In the genomic region with DNA sequence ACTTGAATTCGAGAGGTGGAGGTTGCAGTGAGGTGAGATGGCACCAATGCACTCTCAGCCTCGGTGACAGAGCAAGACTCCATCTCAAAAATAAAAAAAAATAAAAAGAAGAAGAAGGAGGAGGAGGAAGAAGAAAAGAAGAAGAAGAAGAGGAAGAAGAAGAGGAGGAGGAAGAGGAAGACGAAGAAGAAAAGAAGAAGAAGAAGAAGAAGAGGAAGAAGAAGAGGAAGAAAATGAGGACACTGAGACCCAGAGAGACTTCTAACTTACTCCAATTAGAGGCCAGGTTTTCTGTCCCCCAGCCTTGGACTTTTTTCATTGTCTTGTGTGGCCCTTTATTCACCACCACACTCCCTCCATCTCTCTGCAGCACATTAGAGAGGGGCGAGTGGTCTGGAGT, we compare ENCODE assay signal across 6 cellular contexts.
"Had no signal": no experiment of that assay in that cellular context is flagged by ENCODE, and none has a peak within 500 bp of the region (broad histone marks: within the 10 kb centered on the region; RNA-seq: fewer than 3 reads in every experiment).

No MANE protein-coding gene starts in this region.

- DNase-seq: IMR-90, KBM-7, KG1 had no signal

- H3K4me3 ChIP-seq: K562 had no signal

- H3K27ac ChIP-seq: HL-60, KMS-11 had no signal
